ENCODE assay signal across 8 cellular contexts in genomic region chr9:127388037-127388855, GRCh38. TPM values are rescaled to one million over a fixed set of nuclear protein-coding genes. Genes with fewer than 3 reads are reported as not detected.
A peak's percentile ranks its signal among the peaks of the same experiment; 100 is the strongest.
DNase-seq lines count a peak whose midpoint lies in the region; ATAC-seq and TF ChIP-seq lines count a peak whose summit lies in the region.

No MANE protein-coding gene starts in this region.

- peak; percentile 75 for ATAC-seq in GM18517 (IDR thresholded peaks at IDR 0.05; ENCODE audit: unreplicated experiment)
- peak; percentile 62 for ATAC-seq in HG03045 (IDR thresholded peaks at IDR 0.05; ENCODE audit: unreplicated experiment)
- ATAC-seq in RWPE2 (ENCODE audit: low read depth), result peak; percentile 100

- no peaks in the 10 kb centered on the region for H3K9me3 ChIP-seq in RWPE2 (ENCODE audit: severe bottlenecking)

- peak overlapping the region; percentile 59 for H3K27ac ChIP-seq in RWPE2 (ENCODE audit: poor library complexity, severe bottlenecking)

- H3K27me3 Mint-ChIP-seq in activated naive CD4-positive, alpha-beta T cell treated with anti-CD3 and anti-CD28 coated beads for 36 hours (ENCODE audit: low read depth), result peaks cover 73% of the 10 kb centered on the region

- intact Hi-C loops in activated naive CD4-positive, alpha-beta T cell treated with anti-CD3 and anti-CD28 coated beads for 36 hours (cut with micrococcal nuclease), result loop anchor here (1.0 to 5.0 kb wide), 8 partner anchors 8 to 666 kb away; partner anchors contain the start of genes LRSAM1 and RPL12

- no peaks in the 10 kb centered on the region for H3K36me3 ChIP-seq in RWPE2 (ENCODE audit: low read depth)

- no peaks in the 10 kb centered on the region for H3K36me3 Mint-ChIP-seq in activated naive CD4-positive, alpha-beta T cell treated with anti-CD3 and anti-CD28 coated beads for 36 hours (ENCODE audit: low read depth)

- no peak overlapping the region for H3K4me3 ChIP-seq in RWPE2 (ENCODE audit: severe bottlenecking)

- no peak for DNase-seq in RWPE2 (ENCODE audit: low spot score)
- DNase-seq in activated naive CD4-positive, alpha-beta T cell treated with anti-CD3 and anti-CD28 coated beads for 36 hours, result peak; percentile 97
- DNase-seq in hepatic stellate cell (ENCODE audit: low spot score), result peak; percentile 90
- DNase-seq in stimulated activated CD4-positive, alpha-beta T cell treated with anti-CD3 and anti-CD28 coated beads, Interleukin-4, amount 100 ng/mL, for 24 hours, result peak; percentile 87
- no peak for DNase-seq in NCI-H1417 (lab: John Stamatoyannopoulos, UW)
- no peak for DNase-seq in iPS-NIHi7 (ENCODE audit: extremely low spot score)

- no peaks in the 10 kb centered on the region for H3K9me3 Mint-ChIP-seq in activated naive CD4-positive, alpha-beta T cell treated with anti-CD3 and anti-CD28 coated beads for 36 hours

- no peak for TF ChIP-seq CTCF in RWPE2 (IDR thresholded peaks at IDR 0.05; ENCODE audit: poor library complexity, severe bottlenecking)

- peak overlapping the region; percentile 31 for H3K4me3 Mint-ChIP-seq in activated naive CD4-positive, alpha-beta T cell treated with anti-CD3 and anti-CD28 coated beads for 36 hours

- peaks cover 22% of the 10 kb centered on the region for H3K4me1 ChIP-seq in RWPE2 (ENCODE audit: insufficient read depth, poor library complexity, severe bottlenecking)

- peaks cover 33% of the 10 kb centered on the region for H3K4me1 Mint-ChIP-seq in activated naive CD4-positive, alpha-beta T cell treated with anti-CD3 and anti-CD28 coated beads for 36 hours (ENCODE audit: low read depth)

- peak overlapping the region; percentile 84 for H3K27ac Mint-ChIP-seq in activated naive CD4-positive, alpha-beta T cell treated with anti-CD3 and anti-CD28 coated beads for 36 hours

- CTCF ChIA-PET in activated naive CD4-positive, alpha-beta T cell treated with anti-CD3 and anti-CD28 coated beads for 36 hours (lab: Charles Lee), result interaction anchor here (0.9 to 1.1 kb wide), 4 partner anchors 9 to 173 kb away, joined by 3 to 6 read pairs (median 4); partner anchors contain the start of genes SLC2A8 and ZNF79

- H3K27me3 ChIP-seq in RWPE2 (ENCODE audit: insufficient read depth, poor library complexity, severe bottlenecking), result no peaks in the 10 kb centered on the region

RNA-seq across cellular contexts. Expression of gene SLC2A8, which starts 8.7 kb away (rescaled TPM):
- total RNA-seq in activated naive CD4-positive, alpha-beta T cell treated with anti-CD3 and anti-CD28 coated beads for 36 hours, result 1 to 10 TPM; 3.4 TPM

RNA-seq across cellular contexts. Expression of gene ZNF79, which starts 35.9 kb away (rescaled TPM):
- total RNA-seq in activated naive CD4-positive, alpha-beta T cell treated with anti-CD3 and anti-CD28 coated beads for 36 hours, result 1 to 10 TPM; 7.9 to 8.1 TPM

Comparison
In these comparisons a context has a peak if more than half of its experiments do, and no peak if none do; other contexts are left out.
1. DNase-seq: peak in activated naive CD4-positive, alpha-beta T cell treated with anti-CD3 and anti-CD28 coated beads for 36 hours (single experiment), hepatic stellate cell (single experiment) and stimulated activated CD4-positive, alpha-beta T cell treated with anti-CD3 and anti-CD28 coated beads, Interleukin-4, amount 100 ng/mL, for 24 hours (single experiment); none in RWPE2 (single experiment), NCI-H1417 (0 of 3) and iPS-NIHi7 (single experiment).
2. Peak in every context shown above with its lines, with median percentiles within 50 percentile points of each other: ATAC-seq.